ENCODE assay signal across 8 cellular contexts in genomic region chr3:189967254-189967865, GRCh38.
DNase-seq lines count a peak whose midpoint lies in the region; ATAC-seq and TF ChIP-seq lines count a peak whose summit lies in the region.

No MANE protein-coding gene starts in this region.

- no peaks in the 10 kb centered on the region for H3K79me1 ChIP-seq in mesendoderm (ENCODE audit: low read length)

- H4K5ac ChIP-seq in mesendoderm (ENCODE audit: low read length) = no peak overlapping the region

- H3K56ac ChIP-seq in mesendoderm (ENCODE audit: low read length) = no peak overlapping the region

- H4K8ac ChIP-seq in mesendoderm (ENCODE audit: low read depth, low read length) = no peak overlapping the region

- H3K27ac ChIP-seq in OCI-LY1 (ENCODE audit: low read depth, low read length, poor library complexity, severe bottlenecking) (no peak overlapping the region), mesendoderm (ENCODE audit: low read depth, low read length) (no peak overlapping the region)

- no peak overlapping the region for H3K18ac ChIP-seq in mesendoderm (ENCODE audit: low read length)

- WGBS in mesendoderm (ENCODE audit: extremely low coverage, insufficient coverage, low lambda C conversion rate) = no CpG with 5 or more reads among the region's 5 CpGs

- no peaks in the 10 kb centered on the region for H4K20me1 ChIP-seq in OCI-LY1 (ENCODE audit: insufficient read depth, low read length)

- peak; percentile 83 for TF ChIP-seq CTCF in OCI-LY1 (IDR thresholded peaks at IDR 0.05; ENCODE audit: low read length)
- TF ChIP-seq CTCF in choroid plexus epithelial cell (conservative IDR thresholded peaks at IDR 0.05; ENCODE audit: low read depth, low read length) = peak; percentile 79

- H3K9ac ChIP-seq in OCI-LY1 (ENCODE audit: low read length) (no peak overlapping the region), mesendoderm (ENCODE audit: low read length) (no peak overlapping the region)

- H3K4me2 ChIP-seq in OCI-LY1 (ENCODE audit: low read length) = no peak overlapping the region
- H3K4me2 ChIP-seq in mesendoderm (ENCODE audit: low read length) = no peak overlapping the region

- H3K79me2 ChIP-seq in OCI-LY1 (ENCODE audit: insufficient read depth, low read length) (no peaks in the 10 kb centered on the region), mesendoderm (ENCODE audit: control insufficient read depth, insufficient read depth, low read length) (no peaks in the 10 kb centered on the region)

- H3K36me3 ChIP-seq in OCI-LY1 (ENCODE audit: insufficient read depth, low read length) = no peaks in the 10 kb centered on the region
- H3K36me3 ChIP-seq in mesendoderm (ENCODE audit: control insufficient read depth, insufficient read depth, low read length) = peaks cover 7% of the 10 kb centered on the region

- H2AFZ ChIP-seq in OCI-LY1 (ENCODE audit: low read length) = no peak overlapping the region

- no peak overlapping the region for H3K4me3 ChIP-seq in OCI-LY1 (ENCODE audit: low read depth, low read length, poor library complexity, severe bottlenecking)
- no peak overlapping the region for H3K4me3 ChIP-seq in choroid plexus epithelial cell (ENCODE audit: low read depth, low read length)
- no peak overlapping the region for H3K4me3 ChIP-seq in mesendoderm (ENCODE audit: low read length)

- no peak overlapping the region for H3K23ac ChIP-seq in mesendoderm (ENCODE audit: low read length)

- no peak overlapping the region for H2BK120ac ChIP-seq in mesendoderm (ENCODE audit: low read depth, low read length)

- H3F3A ChIP-seq in OCI-LY1 (ENCODE audit: insufficient read depth, low read length) = no peaks in the 10 kb centered on the region

- H3K4me1 ChIP-seq in OCI-LY1 (ENCODE audit: insufficient read depth, low read length, severe bottlenecking) (no peaks in the 10 kb centered on the region), mesendoderm (ENCODE audit: control insufficient read depth, low read depth, low read length) (no peaks in the 10 kb centered on the region)

- ATAC-seq in GM19463 (IDR thresholded peaks at IDR 0.05; ENCODE audit: unreplicated experiment) (peak; percentile 71), HG03565 (IDR thresholded peaks at IDR 0.05; ENCODE audit: unreplicated experiment) (peak; percentile 56)

- H3K27me3 ChIP-seq in OCI-LY1 (ENCODE audit: insufficient read depth, low read length) (no peaks in the 10 kb centered on the region), mesendoderm (ENCODE audit: insufficient read depth, low read length, poor library complexity) (no peaks in the 10 kb centered on the region)

- DNase-seq in NCI-H1436 (lab: John Stamatoyannopoulos, UW) (peak; percentile 67), NCI-H1436 treated with DMSO at 0.1 percent for 48 hours (lab: John Stamatoyannopoulos, UW) (no peak), choroid plexus epithelial cell (ENCODE audit: low read depth) (peak; percentile 79), mesendoderm (peak; percentile 57), 8988T (no peak)

- no peak overlapping the region for H3K4ac ChIP-seq in mesendoderm (ENCODE audit: low read depth, low read length)

- no peak overlapping the region for H2AK5ac ChIP-seq in mesendoderm (ENCODE audit: low read length)

- no peak overlapping the region for H2BK15ac ChIP-seq in mesendoderm (replicated peaks; ENCODE audit: low read depth)

- H3K9me3 ChIP-seq in OCI-LY1 (ENCODE audit: low read length) = no peaks in the 10 kb centered on the region

- no peaks in the 10 kb centered on the region for H3K9me2 ChIP-seq in OCI-LY1 (ENCODE audit: low read depth, low read length)

- no peak overlapping the region for H2BK5ac ChIP-seq in mesendoderm (ENCODE audit: low read length)

Comparison
In these comparisons a context has a peak if more than half of its experiments do, and no peak if none do; other contexts are left out.
1. DNase-seq: peak in NCI-H1436 (single experiment), choroid plexus epithelial cell (single experiment) and mesendoderm (single experiment); none in NCI-H1436 treated with DMSO at 0.1 percent for 48 hours (single experiment) and 8988T (single experiment).